13 cellular contexts compared by ENCODE assay signal in genomic region chr7:108328174-108328651, GRCh38.
DNase-seq lines count a peak whose midpoint lies in the region; ATAC-seq and TF ChIP-seq lines count a peak whose summit lies in the region.
"Had no signal": no experiment of that assay in that cellular context is flagged by ENCODE, and none has a peak within 500 bp of the region (broad histone marks: within the 10 kb centered on the region; RNA-seq: fewer than 3 reads in every experiment).

No MANE protein-coding gene starts in this region.

- H3K9me2 ChIP-seq in hepatocyte (replicated peaks; ENCODE audit: insufficient read depth), result no peaks in the 10 kb centered on the region

- H3K79me2 ChIP-seq in hepatocyte, result no peaks in the 10 kb centered on the region

- H3K9me3 ChIP-seq in hepatocyte (ENCODE audit: low read depth), result no peaks in the 10 kb centered on the region
- H3K9me3 ChIP-seq: psoas muscle had no signal

- H3K36me3 ChIP-seq in hepatocyte (replicated peaks; ENCODE audit: insufficient read depth, low read depth), result no peaks in the 10 kb centered on the region

- peaks cover 9% of the 10 kb centered on the region for H3K4me1 ChIP-seq in hepatocyte (ENCODE audit: insufficient read depth)
- H3K4me1 ChIP-seq: psoas muscle had no signal

- no peak overlapping the region for H2AFZ ChIP-seq in hepatocyte

- peak overlapping the region; percentile 61 for H3K4me2 ChIP-seq in hepatocyte

- ATAC-seq in GM18868 (IDR thresholded peaks at IDR 0.05; ENCODE audit: unreplicated experiment) (peak; percentile 66), GM21825 (IDR thresholded peaks at IDR 0.05; ENCODE audit: unreplicated experiment) (peak; percentile 86), HG03521 (IDR thresholded peaks at IDR 0.05; ENCODE audit: unreplicated experiment) (peak; percentile 55)
- ATAC-seq: psoas muscle had no signal

- no peaks in the 10 kb centered on the region for H3K27me3 ChIP-seq in hepatocyte

- H3K4me3 ChIP-seq in hepatocyte, result no peak overlapping the region
- H3K4me3 ChIP-seq: psoas muscle had no signal

- no peak for DNase-seq in hepatocyte (ENCODE audit: low spot score)
- DNase-seq in activated CD8-positive, alpha-beta memory T cell treated with anti-CD3 and anti-CD28 coated beads, Interleukin-2, amount 50 U/mL, for 48 hours, result no peak
- no peak for DNase-seq in stimulated activated CD4-positive, alpha-beta T cell treated with anti-CD3 and anti-CD28 coated beads, Interleukin-12 subunit alpha, Interleukin-12 subunit beta, amount 100 ng/mL, for 4 hours
- DNase-seq in activated CD4-positive, alpha-beta T cell treated with anti-CD3 and anti-CD28 coated beads, Interleukin-2, amount 50 U/mL, for 1 hour, result no peak
- DNase-seq in activated T-cell treated with anti-CD3 and anti-CD28 coated beads, Interleukin-2, amount 50 U/mL, for 1 hour, result no peak
- DNase-seq: aorta; GF-D8; Karpas-422; psoas muscle; stimulated activated naive CD4-positive, alpha-beta T cell had no signal

- H3K27ac ChIP-seq in hepatocyte, result peak overlapping the region; percentile 3
- H3K27ac ChIP-seq: psoas muscle had no signal

- no peaks in the 10 kb centered on the region for H4K20me1 ChIP-seq in hepatocyte (ENCODE audit: insufficient read depth, poor library complexity, severe bottlenecking)

- no peak for TF ChIP-seq CTCF in hepatocyte (IDR thresholded peaks at IDR 0.05; ENCODE audit: poor library complexity)

- 39% methylated on average over 2 of the region's 2 CpGs for WGBS in hepatocyte (ENCODE audit: low lambda C conversion rate, missing lambda C conversion rate)
